ENCODE assay signal across 8 cellular contexts in the genomic region with DNA sequence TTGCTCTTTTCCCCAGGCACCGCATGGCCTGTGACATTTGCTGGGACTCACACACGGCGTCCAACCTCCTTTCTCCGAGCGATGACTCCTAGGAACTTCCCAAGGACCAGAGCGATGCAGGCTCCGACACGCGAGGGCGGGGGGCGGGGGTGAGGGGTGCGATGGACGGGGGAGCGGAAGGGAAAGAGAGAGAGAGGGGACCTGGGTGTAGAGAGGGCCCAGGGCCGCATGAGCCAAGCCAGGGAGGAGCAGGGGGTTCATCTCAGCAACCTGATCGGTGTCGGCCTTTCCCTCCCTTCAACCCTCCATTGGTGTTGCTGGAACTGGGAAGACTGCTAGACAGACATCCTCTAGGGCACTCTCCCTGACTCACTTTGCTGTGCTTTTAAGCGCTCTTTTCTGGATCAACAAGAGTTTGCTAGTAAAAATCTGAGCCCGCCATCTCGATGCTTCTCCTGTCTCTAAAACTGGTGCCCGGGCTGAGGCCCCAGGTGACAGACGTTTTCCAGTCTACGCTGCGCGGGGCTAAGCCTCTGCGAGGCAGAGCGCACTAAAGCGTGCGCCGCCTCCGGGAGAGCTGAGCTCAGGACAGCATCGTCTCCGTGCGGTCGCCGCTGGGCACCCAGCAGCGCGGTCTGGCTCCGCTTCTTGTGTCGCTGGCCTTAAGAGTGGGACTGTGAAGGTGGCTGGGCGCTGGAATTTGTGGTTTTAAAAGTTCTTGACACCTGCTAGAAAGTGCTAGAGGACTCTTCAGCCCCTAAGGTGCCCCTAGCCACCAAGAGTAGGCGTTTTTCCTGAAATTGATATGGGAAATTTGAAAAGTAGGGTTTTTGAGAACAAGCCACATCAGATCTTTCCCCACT. TPM values are rescaled to one million over a fixed set of nuclear protein-coding genes. Genes with fewer than 3 reads are reported as not detected.
A peak's percentile ranks its signal among the peaks of the same experiment; 100 is the strongest.
DNase-seq lines count a peak whose midpoint lies in the region; ATAC-seq lines count a peak whose summit lies in the region.

No MANE protein-coding gene starts in this region.

- ATAC-seq in GM21576 (IDR thresholded peaks at IDR 0.05; ENCODE audit: unreplicated experiment), result peak; percentile 37
- peak; percentile 64 for ATAC-seq in left ventricle myocardium superior
- ATAC-seq in HG02970 (IDR thresholded peaks at IDR 0.05; ENCODE audit: low FRiP score, unreplicated experiment), result no peak

- intact Hi-C loops in left ventricle myocardium superior (cut with micrococcal nuclease), result no loop called here

- DNase-seq in activated T-cell treated with anti-CD3 and anti-CD28 coated beads for 48 hours (ENCODE audit: low read depth) (peak; percentile 33), left ventricle myocardium superior (peak; percentile 51), AML-193 (lab: John Stamatoyannopoulos, UW) (no peak), activated gamma-delta T cell treated with Interleukin-2 at 50 U/mL for 16 hours (no peak)
- peak; percentile 25 for DNase-seq in stimulated activated CD4-positive, alpha-beta T cell treated with anti-CD3 and anti-CD28 coated beads, Interleukin-12 subunit alpha, Interleukin-12 subunit beta, amount 100 ng/mL, for 4 hours
- no peak for DNase-seq in effector CD4-positive, alpha-beta T cell

RNA-seq across cellular contexts. Expression of gene TSLP, which starts 1.0 kb away (rescaled TPM):
- 7.2 TPM for total RNA-seq in left ventricle myocardium superior

RNA-seq across cellular contexts. Expression of gene WDR36, which starts 21.6 kb away (rescaled TPM):
- total RNA-seq in left ventricle myocardium superior, result 14.5 TPM

Comparison
In these comparisons a context has a peak if more than half of its experiments do, and no peak if none do; other contexts are left out.
1. DNase-seq: peak in activated T-cell treated with anti-CD3 and anti-CD28 coated beads for 48 hours (single experiment), left ventricle myocardium superior (single experiment) and stimulated activated CD4-positive, alpha-beta T cell treated with anti-CD3 and anti-CD28 coated beads, Interleukin-12 subunit alpha, Interleukin-12 subunit beta, amount 100 ng/mL, for 4 hours (single experiment); none in AML-193 (0 of 2), activated gamma-delta T cell treated with Interleukin-2 at 50 U/mL for 16 hours (single experiment) and effector CD4-positive, alpha-beta T cell (single experiment).